In the genomic region with DNA sequence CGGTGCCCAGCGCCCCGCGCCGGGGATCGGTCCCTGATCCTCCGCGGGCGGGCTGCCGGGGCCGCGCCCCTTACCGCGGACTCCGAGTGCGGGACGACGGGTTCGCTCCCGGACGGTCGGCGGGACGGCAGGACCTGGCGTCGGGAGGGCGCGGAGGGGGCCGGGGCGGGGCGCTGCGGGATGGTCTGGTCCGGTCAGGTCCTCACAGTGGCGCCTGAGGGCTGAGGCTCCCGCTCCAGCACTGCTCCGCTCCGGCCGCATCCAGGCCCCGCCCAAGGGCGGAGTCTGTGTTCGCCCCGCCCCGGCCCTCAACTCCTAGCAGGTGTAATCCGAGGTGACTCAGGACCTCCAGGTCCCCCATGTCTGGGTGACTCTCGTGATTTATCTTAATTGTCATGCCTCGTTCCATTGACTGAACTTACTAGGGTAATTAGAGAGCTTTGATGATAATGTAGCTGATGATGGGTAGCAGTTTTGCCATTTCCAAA, we compare ENCODE assay signal across 8 cellular contexts. TPM values are rescaled to one million over a fixed set of nuclear protein-coding genes. Genes with fewer than 3 reads are reported as not detected.
DNase-seq lines count a peak whose midpoint lies in the region; ATAC-seq, FAIRE-seq and TF ChIP-seq lines count a peak whose summit lies in the region.

A gene with protein sequence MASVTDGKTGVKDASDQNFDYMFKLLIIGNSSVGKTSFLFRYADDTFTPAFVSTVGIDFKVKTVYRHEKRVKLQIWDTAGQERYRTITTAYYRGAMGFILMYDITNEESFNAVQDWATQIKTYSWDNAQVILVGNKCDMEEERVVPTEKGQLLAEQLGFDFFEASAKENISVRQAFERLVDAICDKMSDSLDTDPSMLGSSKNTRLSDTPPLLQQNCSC (minus strand): TSS at position 223 of the 488 bp plus-strand sequence. CDS start 13,583 bp downstream, outside the sequence.

- peaks cover 12% of the 10 kb centered on the region for H3K23me2 ChIP-seq in H9 (ENCODE audit: insufficient read length, low read depth, low read length, poor library complexity, severe bottlenecking)

- H4K20me1 ChIP-seq in H9 (ENCODE audit: control insufficient read depth, insufficient read depth, insufficient read length) (no peaks in the 10 kb centered on the region), keratinocyte (ENCODE audit: control insufficient read depth, extremely low read depth, insufficient read depth, low read length) (no peaks in the 10 kb centered on the region)

- H3K79me2 ChIP-seq in H9 (ENCODE audit: insufficient read depth, low read length), result no peaks in the 10 kb centered on the region; the same call in 1 of the 2 replicates
- no peaks in the 10 kb centered on the region for H3K79me2 ChIP-seq in keratinocyte (ENCODE audit: control insufficient read depth, insufficient read depth, low read length)

- H3K18ac ChIP-seq in H9 (ENCODE audit: insufficient read length, low read depth, low read length), result peak within 1 kb of the TSS; percentile 78

- peak within 1 kb of the TSS; percentile 81 to 93 for H3K4me3 Mint-ChIP-seq in H9

- peaks cover 4 to 17% (median 10%) of the 10 kb centered on the region in 3 experiments; a peak in 6 of 7 replicates for H3K36me3 Mint-ChIP-seq in H9 (ENCODE audit: insufficient read depth in 1 of 3, low read depth in 3 of 3)

- no peak within 1 kb of the TSS for H2BK5ac ChIP-seq in H9 (ENCODE audit: insufficient read length, low read length)

- TF ChIP-seq CTCF in H9 (conservative IDR thresholded peaks at IDR 0.05), result no peak
- TF ChIP-seq CTCF in breast epithelium (IDR thresholded peaks at IDR 0.05), result no peak
- TF ChIP-seq CTCF in keratinocyte (optimal IDR thresholded peaks at IDR 0.05 in 1 of 3, IDR thresholded peaks at IDR 0.05 in 1 of 3, conservative IDR thresholded peaks at IDR 0.05 in 1 of 3; ENCODE audit: extremely low read depth in 1 of 3, insufficient read depth in 2 of 3, low read length in 3 of 3), result no peak

- peak within 1 kb of the TSS; percentile 91 for H3K4me2 ChIP-seq in H9 (ENCODE audit: insufficient read depth, insufficient read length, low read length)
- H3K4me2 ChIP-seq in keratinocyte (ENCODE audit: control insufficient read depth, extremely low read depth, insufficient read depth, low read depth, low read length), result peak within 1 kb of the TSS; percentile 46

- no peak within 1 kb of the TSS for H2AFZ ChIP-seq in H9 (ENCODE audit: low read length)
- H2AFZ ChIP-seq in keratinocyte (ENCODE audit: control insufficient read depth, low read length), result peak within 1 kb of the TSS; percentile 42

- no peak within 1 kb of the TSS for H2AK5ac ChIP-seq in H9 (ENCODE audit: insufficient read length, low read length)

- no peak for TF ChIP-seq POLR2A in breast epithelium (IDR thresholded peaks at IDR 0.05)

- H2BK12ac ChIP-seq in H9 (ENCODE audit: insufficient read length, low read depth, low read length), result no peak within 1 kb of the TSS

- no peak within 1 kb of the TSS for H4K5ac ChIP-seq in H9 (ENCODE audit: insufficient read length, low read depth, low read length)

- H2BK120ac ChIP-seq in H9 (ENCODE audit: low read depth, low read length, poor library complexity, severe bottlenecking), result no peak within 1 kb of the TSS

- FAIRE-seq in keratinocyte (lab: Jason Lieb, UNC), result peak; percentile 51

- no peaks in the 10 kb centered on the region for H3K27me3 ChIP-seq in H9 (ENCODE audit: insufficient read depth, low read length)
- H3K27me3 ChIP-seq in breast epithelium, result peaks cover 3 to 31% of the 10 kb centered on the region in 2 donors
- H3K27me3 ChIP-seq in keratinocyte (ENCODE audit: control insufficient read depth, extremely low read depth, insufficient read depth, low read length), result no peaks in the 10 kb centered on the region

- H3K36me3 ChIP-seq in breast epithelium (no peaks in the 10 kb centered on the region), keratinocyte (ENCODE audit: control insufficient read depth in 2 of 2, extremely low read depth in 1 of 2, insufficient read depth in 2 of 2, low read length in 2 of 2) (no peaks in the 10 kb centered on the region)

- H4K91ac ChIP-seq in H9 (ENCODE audit: insufficient read length, low read depth, low read length), result no peak within 1 kb of the TSS

- peaks cover 28 to 31% of the 10 kb centered on the region in 2 experiments for H3K4me1 Mint-ChIP-seq in H9

- H3K4me1 ChIP-seq in H9 (ENCODE audit: insufficient read depth, low read length) (no peaks in the 10 kb centered on the region), breast epithelium (no peaks in the 10 kb centered on the region), keratinocyte (ENCODE audit: control insufficient read depth, extremely low read depth, insufficient read depth, low read length) (peaks cover 3% of the 10 kb centered on the region)

- ATAC-seq in GM19324 (IDR thresholded peaks at IDR 0.05; ENCODE audit: low FRiP score, unreplicated experiment), result no peak

- DNase-seq in DMS53 (lab: John Stamatoyannopoulos, UW), result peak; percentile 95
- DNase-seq in H9, result peak; percentile 96
- peak; percentile 88 for DNase-seq in NCI-H1436 (lab: John Stamatoyannopoulos, UW)
- DNase-seq in UCSD-AML1 (lab: John Stamatoyannopoulos, UW; ENCODE audit: unreplicated experiment), result peak; percentile 44
- DNase-seq in breast epithelium (ENCODE audit: low spot score in 2 of 2), result peak; percentile 30 to 71
- peak; percentile 13 for DNase-seq in keratinocyte (ENCODE audit: low read depth, low spot score)
- DNase-seq in stimulated activated CD4-positive, alpha-beta T cell treated with anti-CD3 and anti-CD28 coated beads, Interleukin-2, amount 100 ng/mL, for 24 hours, result peak; percentile 84 to 89

- intact Hi-C loops in breast epithelium (cut with DNase I; ENCODE audit: low total_unique reads), result no loop called here

- H3K27ac ChIP-seq in H9 (ENCODE audit: insufficient read length, low read depth, low read length) (no peak within 1 kb of the TSS), breast epithelium (no peak within 1 kb of the TSS), keratinocyte (ENCODE audit: control insufficient read depth, insufficient read depth, low read length) (no peak within 1 kb of the TSS)

- no peak within 1 kb of the TSS for H2BK15ac ChIP-seq in H9 (ENCODE audit: low read depth, low read length)

- H3K4me3 ChIP-seq in breast epithelium (peak within 1 kb of the TSS; percentile 32 to 72 (median 56)), keratinocyte (ENCODE audit: control insufficient read depth in 2 of 3, extremely low read depth in 1 of 3, insufficient read depth in 2 of 3, low read depth in 1 of 3, low read length in 3 of 3) (peak within 1 kb of the TSS; percentile 49 to 67 (median 62))

- no peaks in the 10 kb centered on the region for H3K9me3 Mint-ChIP-seq in H9

- no peak within 1 kb of the TSS for H3K56ac ChIP-seq in H9 (ENCODE audit: insufficient read length, low read depth, low read length)

- no CpG with 5 or more reads among the region's 46 CpGs for WGBS in H9 (ENCODE audit: extremely low coverage, insufficient read length, low lambda C conversion rate)

- H3T11ph ChIP-seq in H9 (ENCODE audit: low read length), result no peak within 1 kb of the TSS

- H3K4ac ChIP-seq in H9 (ENCODE audit: low read depth, low read length), result no peak within 1 kb of the TSS

- dilution Hi-C loops in keratinocyte (cut with MboI; ENCODE audit: extremely low pct_ligation_motif_present, low sequenced_read_pairs), result no loop called here

- no peak within 1 kb of the TSS for H4K8ac ChIP-seq in H9 (replicated peaks; ENCODE audit: insufficient read length, low read depth, low read length)

- H3K79me1 ChIP-seq in H9 (ENCODE audit: insufficient read depth, low read depth, low read length, poor library complexity, severe bottlenecking), result peaks cover 7% of the 10 kb centered on the region

- H3K27ac Mint-ChIP-seq in H9, result peak within 1 kb of the TSS in 1 of 3 experiments; percentile 95; a peak in 2 of 7 replicates

- no peak within 1 kb of the TSS for H2BK20ac ChIP-seq in H9 (ENCODE audit: low read depth, low read length, poor library complexity, severe bottlenecking)

- no peak within 1 kb of the TSS for H3K23ac ChIP-seq in H9 (ENCODE audit: insufficient read length, low read depth, low read length)

- H3K9me1 ChIP-seq in keratinocyte (ENCODE audit: control insufficient read depth, extremely low read depth, insufficient read depth, low read length), result no peaks in the 10 kb centered on the region

- peaks cover 22% of the 10 kb centered on the region for H3K27me3 Mint-ChIP-seq in H9 (ENCODE audit: low read depth)

- H3K9me3 ChIP-seq in H9 (ENCODE audit: control insufficient read depth, low read depth, low read length), result no peaks in the 10 kb centered on the region
- no peaks in the 10 kb centered on the region for H3K9me3 ChIP-seq in breast epithelium
- H3K9me3 ChIP-seq in keratinocyte (ENCODE audit: control insufficient read depth, low read depth, low read length), result no peaks in the 10 kb centered on the region

- H3K9ac ChIP-seq in H9 (ENCODE audit: extremely low read depth, insufficient read length, low read length), result peak within 1 kb of the TSS; percentile 48
- no peak within 1 kb of the TSS for H3K9ac ChIP-seq in keratinocyte (ENCODE audit: control insufficient read depth, extremely low read depth, insufficient read depth, low read length)

- H3K14ac ChIP-seq in H9 (ENCODE audit: insufficient read depth, low read length), result peak within 1 kb of the TSS; percentile 72

RNA-seq across cellular contexts. Expression of the gene that starts here (rescaled TPM):
- total RNA-seq in H9 (2021), result 28.5 and 30.6 TPM in 2 replicates
- 1 to 10 TPM in 1 of 3 donors, under 1 TPM in 1, not detected in 1; 0.66 to 1.3 TPM for total RNA-seq in breast epithelium
- polyA plus RNA-seq in keratinocyte, result 1.2 to 4.7 TPM (median 2.6 TPM) in 3 replicates
- 0.64 TPM for polyA plus RNA-seq in keratinocyte (2011; ENCODE audit: low read depth)
- 2.2 and 3.3 TPM in 2 replicates for polyA plus RNA-seq in keratinocyte (2011; cell fraction: cytosol; rRNA removed)
- 2.4 and 2.6 TPM in 2 replicates for polyA plus RNA-seq in keratinocyte (2011; cell fraction: nucleus; rRNA removed)
- 0.54 and 5.9 TPM in 2 replicates for polyA plus RNA-seq in keratinocyte (2012; ENCODE audit: low replicate concordance)
- 2.9 to 8.0 TPM (median 7.9 TPM) in 3 replicates for polyA minus RNA-seq in keratinocyte
- 3.6 TPM for polyA minus RNA-seq in keratinocyte (2011; cell fraction: cytosol; rRNA and poly(A)+ RNA removed)
- 2.5 and 5.1 TPM in 2 replicates for polyA minus RNA-seq in keratinocyte (2011; cell fraction: nucleus; rRNA and poly(A)+ RNA removed)

Comparison
In these comparisons a context has a peak if more than half of its experiments do, and no peak if none do; other contexts are left out.
1. RNA of the gene that starts here (total RNA-seq): 28.5 to 30.6 TPM in H9; 0.66 to 1.3 TPM in breast epithelium; every median in the first group is over 10 times any median in the second.
2. DNase-seq: peak in every context shown above with its lines; median percentile 96 in H9; 95 in DMS53; 88 in NCI-H1436; 86 in stimulated activated CD4-positive, alpha-beta T cell treated with anti-CD3 and anti-CD28 coated beads, Interleukin-2, amount 100 ng/mL, for 24 hours; 50 in breast epithelium; 44 in UCSD-AML1; 13 in keratinocyte.